In the genomic region with DNA sequence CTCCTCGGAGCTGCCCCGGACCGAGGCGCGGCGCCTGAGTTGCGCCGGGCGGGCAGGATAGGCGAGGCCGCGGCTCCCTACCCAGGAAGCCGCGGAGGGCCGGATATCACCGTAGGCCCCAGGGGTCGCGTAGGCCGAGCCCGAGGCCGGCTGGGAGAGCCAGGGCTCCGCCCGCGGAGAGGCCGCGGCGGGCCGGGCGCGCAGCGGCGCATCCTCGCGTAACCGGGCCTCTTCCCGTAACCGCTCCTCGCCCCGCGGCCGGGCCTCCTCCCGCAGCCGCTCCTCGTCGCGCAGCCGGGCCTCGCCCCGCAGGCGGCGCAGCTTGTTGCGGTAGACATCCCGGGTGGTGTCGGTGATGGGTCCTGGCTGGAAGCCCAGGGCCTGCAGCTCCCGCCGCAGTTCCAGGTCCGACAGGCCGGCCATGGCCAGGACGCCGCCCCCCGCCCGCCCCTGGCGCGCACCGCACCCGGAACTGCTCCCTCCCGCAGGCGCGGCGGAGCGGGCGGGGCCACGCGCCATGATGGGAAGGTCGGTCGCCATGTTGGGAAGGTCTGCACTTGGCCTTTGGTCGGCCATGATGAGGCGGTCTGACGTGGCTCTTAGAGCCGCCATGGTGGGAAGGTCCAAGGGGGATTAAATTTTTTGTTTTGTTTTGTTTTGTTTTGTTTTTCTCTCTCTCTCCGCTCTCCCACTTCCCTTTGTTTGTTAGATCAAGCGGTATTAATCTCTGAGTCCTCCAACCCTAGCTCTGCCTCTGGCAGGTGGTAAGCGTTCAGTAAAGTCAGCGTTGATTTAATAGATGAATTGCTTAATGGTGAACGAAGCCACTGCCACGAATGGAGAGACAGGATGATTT, we compare ENCODE assay signal across 1 cellular context.
A peak's percentile ranks its signal among the peaks of the same experiment; 100 is the strongest.
TF ChIP-seq lines count a peak whose summit lies in the region.

A gene (minus strand): TSS at position 437 of the 856 bp plus-strand sequence. CDS start 14 bp downstream, at position 423.

TF ChIP-seq in HepG2, 621 proteins besides CTCF, POLR2A, EP300 and RAD21 (continues in another document):
- TF ChIP-seq, protein P1, sequence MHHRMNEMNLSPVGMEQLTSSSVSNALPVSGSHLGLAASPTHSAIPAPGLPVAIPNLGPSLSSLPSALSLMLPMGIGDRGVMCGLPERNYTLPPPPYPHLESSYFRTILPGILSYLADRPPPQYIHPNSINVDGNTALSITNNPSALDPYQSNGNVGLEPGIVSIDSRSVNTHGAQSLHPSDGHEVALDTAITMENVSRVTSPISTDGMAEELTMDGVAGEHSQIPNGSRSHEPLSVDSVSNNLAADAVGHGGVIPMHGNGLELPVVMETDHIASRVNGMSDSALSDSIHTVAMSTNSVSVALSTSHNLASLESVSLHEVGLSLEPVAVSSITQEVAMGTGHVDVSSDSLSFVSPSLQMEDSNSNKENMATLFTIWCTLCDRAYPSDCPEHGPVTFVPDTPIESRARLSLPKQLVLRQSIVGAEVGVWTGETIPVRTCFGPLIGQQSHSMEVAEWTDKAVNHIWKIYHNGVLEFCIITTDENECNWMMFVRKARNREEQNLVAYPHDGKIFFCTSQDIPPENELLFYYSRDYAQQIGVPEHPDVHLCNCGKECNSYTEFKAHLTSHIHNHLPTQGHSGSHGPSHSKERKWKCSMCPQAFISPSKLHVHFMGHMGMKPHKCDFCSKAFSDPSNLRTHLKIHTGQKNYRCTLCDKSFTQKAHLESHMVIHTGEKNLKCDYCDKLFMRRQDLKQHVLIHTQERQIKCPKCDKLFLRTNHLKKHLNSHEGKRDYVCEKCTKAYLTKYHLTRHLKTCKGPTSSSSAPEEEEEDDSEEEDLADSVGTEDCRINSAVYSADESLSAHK (CRISPR knock-in tag; IDR thresholded peaks at IDR 0.05; ENCODE audit: borderline replicate concordance) = no peak
- TF ChIP-seq YEATS2 (CRISPR knock-in tag; IDR thresholded peaks at IDR 0.05; ENCODE audit: borderline replicate concordance) = peak; percentile 79; the same call in 1 of the 2 replicates
- TF ChIP-seq, protein P2, sequence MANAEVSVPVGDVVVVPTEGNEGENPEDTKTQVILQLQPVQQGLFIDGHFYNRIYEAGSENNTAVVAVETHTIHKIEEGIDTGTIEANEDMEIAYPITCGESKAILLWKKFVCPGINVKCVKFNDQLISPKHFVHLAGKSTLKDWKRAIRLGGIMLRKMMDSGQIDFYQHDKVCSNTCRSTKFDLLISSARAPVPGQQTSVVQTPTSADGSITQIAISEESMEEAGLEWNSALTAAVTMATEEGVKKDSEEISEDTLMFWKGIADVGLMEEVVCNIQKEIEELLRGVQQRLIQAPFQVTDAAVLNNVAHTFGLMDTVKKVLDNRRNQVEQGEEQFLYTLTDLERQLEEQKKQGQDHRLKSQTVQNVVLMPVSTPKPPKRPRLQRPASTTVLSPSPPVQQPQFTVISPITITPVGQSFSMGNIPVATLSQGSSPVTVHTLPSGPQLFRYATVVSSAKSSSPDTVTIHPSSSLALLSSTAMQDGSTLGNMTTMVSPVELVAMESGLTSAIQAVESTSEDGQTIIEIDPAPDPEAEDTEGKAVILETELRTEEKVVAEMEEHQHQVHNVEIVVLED (CRISPR knock-in tag; IDR thresholded peaks at IDR 0.05; ENCODE audit: borderline replicate concordance) = peak; percentile 93
- no peak; the same call in 1 of the 2 replicates for TF ChIP-seq HES4 (CRISPR knock-in tag; IDR thresholded peaks at IDR 0.05; ENCODE audit: borderline replicate concordance)
- no peak for TF ChIP-seq ZNF317 (CRISPR knock-in tag; IDR thresholded peaks at IDR 0.05)
- TF ChIP-seq NFIB (CRISPR knock-in tag; IDR thresholded peaks at IDR 0.05; ENCODE audit: borderline replicate concordance) = no peak
- TF ChIP-seq, protein P3, sequence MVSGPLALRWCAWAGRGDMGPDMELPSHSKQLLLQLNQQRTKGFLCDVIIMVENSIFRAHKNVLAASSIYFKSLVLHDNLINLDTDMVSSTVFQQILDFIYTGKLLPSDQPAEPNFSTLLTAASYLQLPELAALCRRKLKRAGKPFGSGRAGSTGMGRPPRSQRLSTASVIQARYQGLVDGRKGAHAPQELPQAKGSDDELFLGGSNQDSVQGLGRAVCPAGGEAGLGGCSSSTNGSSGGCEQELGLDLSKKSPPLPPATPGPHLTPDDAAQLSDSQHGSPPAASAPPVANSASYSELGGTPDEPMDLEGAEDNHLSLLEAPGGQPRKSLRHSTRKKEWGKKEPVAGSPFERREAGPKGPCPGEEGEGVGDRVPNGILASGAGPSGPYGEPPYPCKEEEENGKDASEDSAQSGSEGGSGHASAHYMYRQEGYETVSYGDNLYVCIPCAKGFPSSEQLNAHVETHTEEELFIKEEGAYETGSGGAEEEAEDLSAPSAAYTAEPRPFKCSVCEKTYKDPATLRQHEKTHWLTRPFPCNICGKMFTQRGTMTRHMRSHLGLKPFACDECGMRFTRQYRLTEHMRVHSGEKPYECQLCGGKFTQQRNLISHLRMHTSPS (CRISPR knock-in tag; IDR thresholded peaks at IDR 0.05; ENCODE audit: low read depth) = peak; percentile 15; the same call in 1 of the 2 replicates
- peak; percentile 88 for TF ChIP-seq IKZF4 (CRISPR knock-in tag; IDR thresholded peaks at IDR 0.05; ENCODE audit: borderline replicate concordance, low read depth, not compliant biosample characterization)
- TF ChIP-seq ADNP (CRISPR knock-in tag; IDR thresholded peaks at IDR 0.05) = no peak
- TF ChIP-seq, protein P4, sequence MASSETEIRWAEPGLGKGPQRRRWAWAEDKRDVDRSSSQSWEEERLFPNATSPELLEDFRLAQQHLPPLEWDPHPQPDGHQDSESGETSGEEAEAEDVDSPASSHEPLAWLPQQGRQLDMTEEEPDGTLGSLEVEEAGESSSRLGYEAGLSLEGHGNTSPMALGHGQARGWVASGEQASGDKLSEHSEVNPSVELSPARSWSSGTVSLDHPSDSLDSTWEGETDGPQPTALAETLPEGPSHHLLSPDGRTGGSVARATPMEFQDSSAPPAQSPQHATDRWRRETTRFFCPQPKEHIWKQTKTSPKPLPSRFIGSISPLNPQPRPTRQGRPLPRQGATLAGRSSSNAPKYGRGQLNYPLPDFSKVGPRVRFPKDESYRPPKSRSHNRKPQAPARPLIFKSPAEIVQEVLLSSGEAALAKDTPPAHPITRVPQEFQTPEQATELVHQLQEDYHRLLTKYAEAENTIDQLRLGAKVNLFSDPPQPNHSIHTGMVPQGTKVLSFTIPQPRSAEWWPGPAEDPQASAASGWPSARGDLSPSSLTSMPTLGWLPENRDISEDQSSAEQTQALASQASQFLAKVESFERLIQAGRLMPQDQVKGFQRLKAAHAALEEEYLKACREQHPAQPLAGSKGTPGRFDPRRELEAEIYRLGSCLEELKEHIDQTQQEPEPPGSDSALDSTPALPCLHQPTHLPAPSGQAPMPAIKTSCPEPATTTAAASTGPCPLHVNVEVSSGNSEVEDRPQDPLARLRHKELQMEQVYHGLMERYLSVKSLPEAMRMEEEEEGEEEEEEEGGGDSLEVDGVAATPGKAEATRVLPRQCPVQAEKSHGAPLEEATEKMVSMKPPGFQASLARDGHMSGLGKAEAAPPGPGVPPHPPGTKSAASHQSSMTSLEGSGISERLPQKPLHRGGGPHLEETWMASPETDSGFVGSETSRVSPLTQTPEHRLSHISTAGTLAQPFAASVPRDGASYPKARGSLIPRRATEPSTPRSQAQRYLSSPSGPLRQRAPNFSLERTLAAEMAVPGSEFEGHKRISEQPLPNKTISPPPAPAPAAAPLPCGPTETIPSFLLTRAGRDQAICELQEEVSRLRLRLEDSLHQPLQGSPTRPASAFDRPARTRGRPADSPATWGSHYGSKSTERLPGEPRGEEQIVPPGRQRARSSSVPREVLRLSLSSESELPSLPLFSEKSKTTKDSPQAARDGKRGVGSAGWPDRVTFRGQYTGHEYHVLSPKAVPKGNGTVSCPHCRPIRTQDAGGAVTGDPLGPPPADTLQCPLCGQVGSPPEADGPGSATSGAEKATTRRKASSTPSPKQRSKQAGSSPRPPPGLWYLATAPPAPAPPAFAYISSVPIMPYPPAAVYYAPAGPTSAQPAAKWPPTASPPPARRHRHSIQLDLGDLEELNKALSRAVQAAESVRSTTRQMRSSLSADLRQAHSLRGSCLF (CRISPR knock-in tag; IDR thresholded peaks at IDR 0.05; ENCODE audit: borderline replicate concordance) = no peak
- TF ChIP-seq, protein P5, sequence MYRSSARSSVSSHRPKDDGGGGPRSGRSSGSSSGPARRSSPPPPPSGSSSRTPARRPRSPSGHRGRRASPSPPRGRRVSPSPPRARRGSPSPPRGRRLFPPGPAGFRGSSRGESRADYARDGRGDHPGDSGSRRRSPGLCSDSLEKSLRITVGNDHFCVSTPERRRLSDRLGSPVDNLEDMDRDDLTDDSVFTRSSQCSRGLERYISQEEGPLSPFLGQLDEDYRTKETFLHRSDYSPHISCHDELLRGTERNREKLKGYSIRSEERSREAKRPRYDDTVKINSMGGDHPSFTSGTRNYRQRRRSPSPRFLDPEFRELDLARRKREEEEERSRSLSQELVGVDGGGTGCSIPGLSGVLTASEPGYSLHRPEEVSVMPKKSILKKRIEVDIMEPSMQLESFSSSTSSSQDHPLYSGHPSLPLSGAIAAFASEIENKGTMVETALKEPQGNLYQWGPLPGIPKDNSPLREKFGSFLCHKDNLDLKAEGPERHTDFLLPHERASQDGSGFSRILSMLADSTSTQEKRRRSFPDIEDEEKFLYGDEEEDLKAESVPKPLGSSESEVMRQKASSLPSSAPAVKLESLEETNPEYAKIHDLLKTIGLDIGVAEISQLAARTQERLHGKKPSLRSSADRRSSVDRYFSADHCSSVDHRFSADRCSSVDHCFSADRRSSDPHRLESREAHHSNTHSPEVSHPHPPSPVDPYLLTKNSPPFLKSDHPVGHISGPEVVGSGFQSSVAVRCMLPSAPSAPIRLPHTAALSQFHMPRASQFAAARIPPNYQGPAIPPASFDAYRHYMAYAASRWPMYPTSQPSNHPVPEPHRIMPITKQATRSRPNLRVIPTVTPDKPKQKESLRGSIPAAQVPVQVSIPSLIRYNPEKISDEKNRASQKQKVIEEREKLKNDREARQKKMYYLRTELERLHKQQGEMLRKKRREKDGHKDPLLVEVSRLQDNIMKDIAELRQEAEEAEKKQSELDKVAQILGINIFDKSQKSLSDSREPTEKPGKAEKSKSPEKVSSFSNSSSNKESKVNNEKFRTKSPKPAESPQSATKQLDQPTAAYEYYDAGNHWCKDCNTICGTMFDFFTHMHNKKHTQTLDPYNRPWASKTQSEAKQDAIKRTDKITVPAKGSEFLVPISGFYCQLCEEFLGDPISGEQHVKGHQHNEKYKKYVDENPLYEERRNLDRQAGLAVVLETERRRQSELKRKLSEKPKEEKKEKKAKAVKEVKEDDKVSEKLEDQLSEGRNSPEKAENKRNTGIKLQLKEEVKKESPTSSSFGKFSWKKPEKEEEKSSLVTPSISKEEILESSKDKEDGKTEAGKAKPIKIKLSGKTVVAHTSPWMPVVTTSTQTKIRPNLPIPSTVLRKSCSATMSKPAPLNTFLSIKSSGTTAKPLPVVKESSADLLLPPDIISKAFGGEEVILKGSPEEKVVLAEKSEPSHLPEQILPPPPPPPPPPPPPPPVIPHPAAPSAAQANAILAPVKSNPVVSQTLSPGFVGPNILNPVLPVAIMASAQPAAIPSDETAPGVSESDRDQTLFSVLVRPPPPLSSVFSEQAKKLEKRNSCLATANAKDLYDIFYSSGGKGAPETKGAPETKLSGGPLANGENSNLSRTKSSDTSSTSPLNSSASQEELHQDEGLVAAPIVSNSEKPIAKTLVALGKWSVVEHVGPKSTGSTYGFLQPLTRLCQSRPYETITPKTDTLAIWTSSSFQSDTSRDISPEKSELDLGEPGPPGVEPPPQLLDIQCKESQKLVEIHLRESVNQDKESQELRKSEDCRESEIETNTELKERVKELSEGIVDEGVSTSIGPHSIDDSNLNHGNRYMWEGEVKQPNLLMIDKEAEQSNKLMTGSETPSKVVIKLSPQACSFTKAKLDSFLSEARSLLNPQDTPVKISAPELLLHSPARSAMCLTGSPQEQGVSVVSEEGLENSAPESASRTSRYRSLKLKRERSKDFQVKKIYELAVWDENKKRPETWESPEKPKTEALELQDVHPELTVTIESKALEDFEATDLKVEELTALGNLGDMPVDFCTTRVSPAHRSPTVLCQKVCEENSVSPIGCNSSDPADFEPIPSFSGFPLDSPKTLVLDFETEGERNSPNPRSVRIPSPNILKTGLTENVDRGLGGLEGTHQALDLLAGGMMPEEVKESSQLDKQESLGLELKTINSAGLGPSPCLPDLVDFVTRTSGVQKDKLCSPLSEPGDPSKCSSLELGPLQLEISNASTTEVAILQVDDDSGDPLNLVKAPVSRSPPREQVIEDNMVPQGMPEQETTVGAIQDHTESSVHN (CRISPR knock-in tag; IDR thresholded peaks at IDR 0.05) = peak; percentile 86
- no peak for TF ChIP-seq PTBP1 (IDR thresholded peaks at IDR 0.05; ENCODE audit: low read depth, low read length, poor library complexity, severe bottlenecking)
- TF ChIP-seq, protein P6, sequence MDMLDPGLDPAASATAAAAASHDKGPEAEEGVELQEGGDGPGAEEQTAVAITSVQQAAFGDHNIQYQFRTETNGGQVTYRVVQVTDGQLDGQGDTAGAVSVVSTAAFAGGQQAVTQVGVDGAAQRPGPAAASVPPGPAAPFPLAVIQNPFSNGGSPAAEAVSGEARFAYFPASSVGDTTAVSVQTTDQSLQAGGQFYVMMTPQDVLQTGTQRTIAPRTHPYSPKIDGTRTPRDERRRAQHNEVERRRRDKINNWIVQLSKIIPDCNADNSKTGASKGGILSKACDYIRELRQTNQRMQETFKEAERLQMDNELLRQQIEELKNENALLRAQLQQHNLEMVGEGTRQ (IDR thresholded peaks at IDR 0.05; ENCODE audit: low read depth, low read length) = no peak
- TF ChIP-seq, protein P6 (CRISPR knock-in tag; IDR thresholded peaks at IDR 0.05; ENCODE audit: borderline replicate concordance) = no peak
- TF ChIP-seq CCAR2 (optimal IDR thresholded peaks at IDR 0.05; ENCODE audit: low read depth, low read length) = peak; percentile 35
- TF ChIP-seq RARG (CRISPR knock-in tag; IDR thresholded peaks at IDR 0.05; ENCODE audit: low read depth) = peak; percentile 91; the same call in 1 of the 2 replicates
- TF ChIP-seq ZNF841 (CRISPR knock-in tag; IDR thresholded peaks at IDR 0.05; ENCODE audit: borderline replicate concordance) = peak; percentile 82; the same call in 1 of the 2 replicates
- no peak for TF ChIP-seq SSRP1 (CRISPR knock-in tag; IDR thresholded peaks at IDR 0.05)
- peak; percentile 50; the same call in 1 of the 2 replicates for TF ChIP-seq ZSCAN25 (CRISPR knock-in tag; IDR thresholded peaks at IDR 0.05)
- TF ChIP-seq IRX3 (CRISPR knock-in tag; IDR thresholded peaks at IDR 0.05; ENCODE audit: borderline replicate concordance, low read depth) = 0 out of 2 replicates have a peak, but pooled peaks have one; percentile 32
- TF ChIP-seq SUZ12 (IDR thresholded peaks at IDR 0.05; ENCODE audit: low read depth, low read length) = no peak; the same call in 1 of the 2 replicates
- peak; percentile 96 for TF ChIP-seq GABPB1 (CRISPR knock-in tag; IDR thresholded peaks at IDR 0.05)
- peak; percentile 73; the same call in 1 of the 2 replicates for TF ChIP-seq ZNF205 (CRISPR knock-in tag; IDR thresholded peaks at IDR 0.05)
- peak; percentile 89 for TF ChIP-seq ZNF101 (CRISPR knock-in tag; IDR thresholded peaks at IDR 0.05; ENCODE audit: borderline replicate concordance, low read depth)
- peak; percentile 84 for TF ChIP-seq KLF6 (CRISPR knock-in tag; IDR thresholded peaks at IDR 0.05)
- TF ChIP-seq HNF4A (CRISPR knock-in tag; IDR thresholded peaks at IDR 0.05) = peak; percentile 45
